Comparison of ENCODE assay signal across 1 cellular context in genomic region chr13:32045537-32045936, GRCh38.
TF ChIP-seq lines count a peak whose summit lies in the region.

No MANE protein-coding gene starts in this region.

TF ChIP-seq in SK-N-SH, 30 proteins besides CTCF, POLR2A, EP300 and RAD21:
- TF ChIP-seq REST (IDR thresholded peaks at IDR 0.05; ENCODE audit: low read depth, low read length): no peak
- TF ChIP-seq, protein P1, sequence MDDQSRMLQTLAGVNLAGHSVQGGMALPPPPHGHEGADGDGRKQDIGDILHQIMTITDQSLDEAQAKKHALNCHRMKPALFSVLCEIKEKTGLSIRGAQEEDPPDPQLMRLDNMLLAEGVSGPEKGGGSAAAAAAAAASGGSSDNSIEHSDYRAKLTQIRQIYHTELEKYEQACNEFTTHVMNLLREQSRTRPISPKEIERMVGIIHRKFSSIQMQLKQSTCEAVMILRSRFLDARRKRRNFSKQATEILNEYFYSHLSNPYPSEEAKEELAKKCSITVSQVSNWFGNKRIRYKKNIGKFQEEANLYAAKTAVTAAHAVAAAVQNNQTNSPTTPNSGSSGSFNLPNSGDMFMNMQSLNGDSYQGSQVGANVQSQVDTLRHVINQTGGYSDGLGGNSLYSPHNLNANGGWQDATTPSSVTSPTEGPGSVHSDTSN (IDR thresholded peaks at IDR 0.05): no peak
- TF ChIP-seq RFX5 (IDR thresholded peaks at IDR 0.05; ENCODE audit: low read length): no peak
- no peak for TF ChIP-seq SMC3 (IDR thresholded peaks at IDR 0.05; ENCODE audit: low read depth, low read length)
- TF ChIP-seq TEAD4 (IDR thresholded peaks at IDR 0.05; ENCODE audit: borderline replicate concordance, insufficient read depth): no peak
- TF ChIP-seq FOSL2 (IDR thresholded peaks at IDR 0.05; ENCODE audit: borderline replicate concordance, low read depth): no peak
- TF ChIP-seq, protein P2, sequence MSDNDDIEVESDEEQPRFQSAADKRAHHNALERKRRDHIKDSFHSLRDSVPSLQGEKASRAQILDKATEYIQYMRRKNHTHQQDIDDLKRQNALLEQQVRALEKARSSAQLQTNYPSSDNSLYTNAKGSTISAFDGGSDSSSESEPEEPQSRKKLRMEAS (IDR thresholded peaks at IDR 0.05; ENCODE audit: low read depth): no peak
- no peak for TF ChIP-seq YY1 (IDR thresholded peaks at IDR 0.05; ENCODE audit: low read depth)
- no peak for TF ChIP-seq GABPA (IDR thresholded peaks at IDR 0.05; ENCODE audit: low read depth)
- TF ChIP-seq FOXJ3 (CRISPR knock-in tag; IDR thresholded peaks at IDR 0.05): no peak
- no peak for TF ChIP-seq ELF1 (IDR thresholded peaks at IDR 0.05)
